ENCODE assay signal across 1 cellular context in the genomic region with DNA sequence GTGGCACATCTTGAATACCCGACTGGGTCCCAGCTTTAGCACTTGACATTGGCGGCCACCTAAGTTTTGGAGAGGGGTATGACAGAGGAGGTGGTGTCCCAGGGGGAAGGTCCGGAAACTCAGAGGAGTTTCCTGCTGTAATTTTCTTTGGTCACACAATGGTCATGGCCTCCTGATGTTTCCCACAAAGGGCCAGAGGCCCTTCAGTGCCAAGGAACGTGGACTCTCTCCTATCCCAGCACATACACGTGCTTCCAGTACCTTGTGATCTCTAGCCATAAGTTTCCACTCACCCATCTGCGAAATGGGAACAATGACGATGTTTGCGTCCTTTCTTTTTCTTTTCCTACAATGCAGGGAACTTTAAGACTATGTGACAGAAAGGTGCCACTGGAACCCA.
TF ChIP-seq lines count a peak whose summit lies in the region.

No MANE protein-coding gene starts in this region.

TF ChIP-seq in K562, 482 proteins besides CTCF, POLR2A, EP300 and RAD21:
- TF ChIP-seq, protein P1, sequence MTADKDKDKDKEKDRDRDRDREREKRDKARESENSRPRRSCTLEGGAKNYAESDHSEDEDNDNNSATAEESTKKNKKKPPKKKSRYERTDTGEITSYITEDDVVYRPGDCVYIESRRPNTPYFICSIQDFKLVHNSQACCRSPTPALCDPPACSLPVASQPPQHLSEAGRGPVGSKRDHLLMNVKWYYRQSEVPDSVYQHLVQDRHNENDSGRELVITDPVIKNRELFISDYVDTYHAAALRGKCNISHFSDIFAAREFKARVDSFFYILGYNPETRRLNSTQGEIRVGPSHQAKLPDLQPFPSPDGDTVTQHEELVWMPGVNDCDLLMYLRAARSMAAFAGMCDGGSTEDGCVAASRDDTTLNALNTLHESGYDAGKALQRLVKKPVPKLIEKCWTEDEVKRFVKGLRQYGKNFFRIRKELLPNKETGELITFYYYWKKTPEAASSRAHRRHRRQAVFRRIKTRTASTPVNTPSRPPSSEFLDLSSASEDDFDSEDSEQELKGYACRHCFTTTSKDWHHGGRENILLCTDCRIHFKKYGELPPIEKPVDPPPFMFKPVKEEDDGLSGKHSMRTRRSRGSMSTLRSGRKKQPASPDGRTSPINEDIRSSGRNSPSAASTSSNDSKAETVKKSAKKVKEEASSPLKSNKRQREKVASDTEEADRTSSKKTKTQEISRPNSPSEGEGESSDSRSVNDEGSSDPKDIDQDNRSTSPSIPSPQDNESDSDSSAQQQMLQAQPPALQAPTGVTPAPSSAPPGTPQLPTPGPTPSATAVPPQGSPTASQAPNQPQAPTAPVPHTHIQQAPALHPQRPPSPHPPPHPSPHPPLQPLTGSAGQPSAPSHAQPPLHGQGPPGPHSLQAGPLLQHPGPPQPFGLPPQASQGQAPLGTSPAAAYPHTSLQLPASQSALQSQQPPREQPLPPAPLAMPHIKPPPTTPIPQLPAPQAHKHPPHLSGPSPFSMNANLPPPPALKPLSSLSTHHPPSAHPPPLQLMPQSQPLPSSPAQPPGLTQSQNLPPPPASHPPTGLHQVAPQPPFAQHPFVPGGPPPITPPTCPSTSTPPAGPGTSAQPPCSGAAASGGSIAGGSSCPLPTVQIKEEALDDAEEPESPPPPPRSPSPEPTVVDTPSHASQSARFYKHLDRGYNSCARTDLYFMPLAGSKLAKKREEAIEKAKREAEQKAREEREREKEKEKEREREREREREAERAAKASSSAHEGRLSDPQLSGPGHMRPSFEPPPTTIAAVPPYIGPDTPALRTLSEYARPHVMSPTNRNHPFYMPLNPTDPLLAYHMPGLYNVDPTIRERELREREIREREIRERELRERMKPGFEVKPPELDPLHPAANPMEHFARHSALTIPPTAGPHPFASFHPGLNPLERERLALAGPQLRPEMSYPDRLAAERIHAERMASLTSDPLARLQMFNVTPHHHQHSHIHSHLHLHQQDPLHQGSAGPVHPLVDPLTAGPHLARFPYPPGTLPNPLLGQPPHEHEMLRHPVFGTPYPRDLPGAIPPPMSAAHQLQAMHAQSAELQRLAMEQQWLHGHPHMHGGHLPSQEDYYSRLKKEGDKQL (CRISPR knock-in tag; IDR thresholded peaks at IDR 0.05; ENCODE audit: borderline replicate concordance) = 0 out of 2 replicates have a peak, but pooled peaks have one; percentile 8
- TF ChIP-seq SMAD1 (IDR thresholded peaks at IDR 0.05; ENCODE audit: low read depth, low read length, partially characterized antibody) (no peak), KDM1A (IDR thresholded peaks at IDR 0.05) (peak in 1 of 2 experiments; percentile 18; a peak in 1 of 4 replicates), RBM25 (IDR thresholded peaks at IDR 0.05; ENCODE audit: low read depth, low read length, severe bottlenecking) (peak; percentile 11)
TF ChIP-seq in K562: peak in this region for 3.
